In genomic region chr6:162092816-162093502, GRCh38 we compare ENCODE assay signal across 17 cellular contexts.
DNase-seq lines count a peak whose midpoint lies in the region; ATAC-seq and TF ChIP-seq lines count a peak whose summit lies in the region.
"Had no signal": no experiment of that assay in that cellular context is flagged by ENCODE, and none has a peak within 500 bp of the region (broad histone marks: within the 10 kb centered on the region; RNA-seq: fewer than 3 reads in every experiment).

No MANE protein-coding gene starts in this region.

- WGBS in heart left ventricle, 4 donors = 61 to 76% (median 64%) methylated on average over 11 of the region's 11 CpGs
- WGBS in mesenchymal stem cell = 88% methylated on average over 11 of the region's 11 CpGs

- DNase-seq in heart left ventricle (peak in 1 of 5 donors; percentile 42), left ventricle myocardium inferior (no peak), OCI-M1 (lab: John Stamatoyannopoulos, UW) (peak; percentile 39), mesenchymal stem cell (no peak), head of caudate nucleus (no peak)
- DNase-seq: BE2C; C1 segment of cervical spinal cord; CD4-positive, CD25-positive, alpha-beta regulatory T cell; CD8-positive, alpha-beta memory T cell; COR-L47; DMS 273 treated with DMSO at 0.1 percent for 48 hours; DMS53; DND-41; EL; HCEC 1CT had no signal

- no peak overlapping the region for H2BK5ac ChIP-seq in mesenchymal stem cell (ENCODE audit: low read depth, low read length, poor library complexity, severe bottlenecking)

- no peak for TF ChIP-seq CTCF in heart left ventricle (IDR thresholded peaks at IDR 0.05)
- TF ChIP-seq CTCF in left ventricle myocardium inferior (IDR thresholded peaks at IDR 0.05; ENCODE audit: borderline replicate concordance) = no peak

- no peak overlapping the region for H2BK120ac ChIP-seq in mesenchymal stem cell (ENCODE audit: low read depth, low read length)

- H2AK5ac ChIP-seq in mesenchymal stem cell (ENCODE audit: low read length, severe bottlenecking) = peak overlapping the region; percentile 41

- no peak overlapping the region for H3K4me2 ChIP-seq in mesenchymal stem cell (ENCODE audit: low read length, poor library complexity, severe bottlenecking)
- H3K4me2 ChIP-seq: GM23338 had no signal

- no peak overlapping the region for H3K9ac ChIP-seq in mesenchymal stem cell (ENCODE audit: low read length)

- H4K8ac ChIP-seq in mesenchymal stem cell (ENCODE audit: low read length) = no peak overlapping the region

- no peak overlapping the region for H3K4ac ChIP-seq in mesenchymal stem cell (ENCODE audit: low read depth in 1 of 2, low read length in 2 of 2)

- H3K9me3 ChIP-seq in heart left ventricle (no peaks in the 10 kb centered on the region), left ventricle myocardium inferior (replicated peaks) (no peaks in the 10 kb centered on the region), mesenchymal stem cell (ENCODE audit: control insufficient read depth, low read length) (no peaks in the 10 kb centered on the region)
- H3K9me3 ChIP-seq: BE2C had no signal

- intact Hi-C loops in heart left ventricle (cut with DNase I) = no loop called here
- intact Hi-C loops in left ventricle myocardium inferior (cut with micrococcal nuclease) = no loop called here
- intact Hi-C loops in head of caudate nucleus (cut with DNase I) = no loop called here

- H3K4me1 ChIP-seq in heart left ventricle (peaks cover 0 to 18% (median 0%) of the 10 kb centered on the region in 12 donors), left ventricle myocardium inferior (peaks cover 14% of the 10 kb centered on the region), mesenchymal stem cell (ENCODE audit: control insufficient read depth, insufficient read depth, low read depth, low read length) (no peaks in the 10 kb centered on the region)
- H3K4me1 ChIP-seq: BE2C had no signal

- ATAC-seq in heart left ventricle (peak; percentile 26 to 87 (median 80)), GM21526 (IDR thresholded peaks at IDR 0.05; ENCODE audit: low FRiP score, unreplicated experiment) (no peak)
- ATAC-seq: GM23338 had no signal

- no peak overlapping the region for H2BK15ac ChIP-seq in mesenchymal stem cell (ENCODE audit: low read depth, poor library complexity, severe bottlenecking)

- H3K79me1 ChIP-seq in mesenchymal stem cell (replicated peaks; ENCODE audit: low read length, poor library complexity, severe bottlenecking) = no peaks in the 10 kb centered on the region

- no peaks in the 10 kb centered on the region for H3K27me3 ChIP-seq in heart left ventricle
- no peaks in the 10 kb centered on the region for H3K27me3 ChIP-seq in left ventricle myocardium inferior (ENCODE audit: low read depth)
- H3K27me3 ChIP-seq in mesenchymal stem cell (ENCODE audit: control insufficient read depth in 1 of 2, insufficient read depth in 1 of 2, low read length in 2 of 2) = no peaks in the 10 kb centered on the region
- H3K27me3 ChIP-seq: BE2C had no signal

- no peaks in the 10 kb centered on the region for H3K36me3 ChIP-seq in heart left ventricle
- no peaks in the 10 kb centered on the region for H3K36me3 ChIP-seq in left ventricle myocardium inferior
- H3K36me3 ChIP-seq in mesenchymal stem cell (ENCODE audit: control insufficient read depth in 1 of 2, insufficient read depth in 2 of 2, low read depth in 1 of 2, low read length in 2 of 2) = no peaks in the 10 kb centered on the region
- H3K36me3 ChIP-seq: BE2C had no signal

- no peak overlapping the region for H2AFZ ChIP-seq in mesenchymal stem cell (ENCODE audit: low read depth, low read length)

- no peak overlapping the region for H3K14ac ChIP-seq in mesenchymal stem cell (ENCODE audit: low read length in 2 of 2)

- no peak overlapping the region for H3K18ac ChIP-seq in mesenchymal stem cell (ENCODE audit: low read depth in 1 of 2, low read length in 2 of 2)

- no peak overlapping the region for H3K4me3 ChIP-seq in heart left ventricle
- no peak overlapping the region for H3K4me3 ChIP-seq in left ventricle myocardium inferior
- H3K4me3 ChIP-seq in mesenchymal stem cell (ENCODE audit: insufficient read depth in 1 of 2, low read depth in 1 of 2, low read length in 2 of 2) = no peak overlapping the region
- H3K4me3 ChIP-seq: GM23338 had no signal

- no peak for TF ChIP-seq POLR2A in heart left ventricle (IDR thresholded peaks at IDR 0.05)

- no peak overlapping the region for H4K91ac ChIP-seq in mesenchymal stem cell (ENCODE audit: low read length)

- H3K23ac ChIP-seq in mesenchymal stem cell (ENCODE audit: low read length in 2 of 2) = no peak overlapping the region

- H2BK12ac ChIP-seq in mesenchymal stem cell (ENCODE audit: low read length in 2 of 2) = no peak overlapping the region

- H3K27ac ChIP-seq in heart left ventricle (peak overlapping the region in 2 of 12 donors; percentile 2 to 58), left ventricle myocardium inferior (replicated peaks) (no peak overlapping the region), mesenchymal stem cell (ENCODE audit: low read length, poor library complexity, severe bottlenecking) (no peak overlapping the region)
